Comparison of ENCODE assay signal across 2 cellular contexts in the genomic region with DNA sequence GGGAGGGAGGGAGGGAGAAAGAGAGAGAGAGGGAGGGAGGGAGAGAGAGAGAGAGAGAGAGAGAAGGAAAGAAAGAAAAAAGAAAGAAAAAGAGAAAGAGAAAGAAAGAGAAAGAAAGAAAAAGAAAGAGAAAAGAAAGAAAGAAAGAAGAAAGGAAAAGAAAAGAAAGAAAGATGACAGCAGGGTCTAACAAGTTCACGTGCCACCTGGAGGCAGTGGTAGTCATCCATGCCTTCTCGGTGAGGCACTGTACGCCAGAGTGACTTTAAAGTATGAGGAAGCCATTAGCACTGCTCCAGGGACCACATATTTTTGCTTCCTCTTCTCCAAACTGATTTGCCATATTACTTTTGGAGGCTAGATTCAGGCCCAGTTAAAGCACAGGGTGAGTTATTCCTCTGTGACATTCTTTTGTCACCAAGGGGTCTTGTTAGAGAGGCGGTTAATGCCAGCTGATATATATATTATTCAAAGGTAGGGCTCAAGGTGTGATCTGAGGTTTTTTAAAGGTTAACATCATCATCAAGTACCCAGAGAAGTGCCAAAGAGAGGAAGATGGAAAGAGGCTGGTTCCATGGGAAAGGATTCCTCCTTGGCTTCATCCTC.
TF ChIP-seq lines count a peak whose summit lies in the region.

A gene with protein sequence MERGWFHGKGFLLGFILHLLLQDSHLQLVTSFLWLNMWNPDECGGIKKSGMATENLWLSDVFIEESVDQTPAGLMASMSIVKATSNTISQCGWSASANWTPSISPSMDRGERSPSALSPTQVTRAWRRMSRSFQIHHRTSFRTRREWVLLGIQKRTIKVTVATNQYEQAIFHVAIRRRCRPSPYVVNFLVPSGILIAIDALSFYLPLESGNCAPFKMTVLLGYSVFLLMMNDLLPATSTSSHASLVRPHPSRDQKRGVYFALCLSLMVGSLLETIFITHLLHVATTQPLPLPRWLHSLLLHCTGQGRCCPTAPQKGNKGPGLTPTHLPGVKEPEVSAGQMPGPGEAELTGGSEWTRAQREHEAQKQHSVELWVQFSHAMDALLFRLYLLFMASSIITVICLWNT (plus strand): TSS at position 556 of the 606 bp plus-strand sequence. CDS start 0 bp downstream, at position 556.

TF ChIP-seq in GM23338, 12 proteins besides CTCF, POLR2A, EP300 and RAD21:
- TF ChIP-seq NANOG (IDR thresholded peaks at IDR 0.05; ENCODE audit: borderline replicate concordance): no peak
- no peak for TF ChIP-seq EZH2 (IDR thresholded peaks at IDR 0.05; ENCODE audit: low read depth, unreplicated experiment)
- no peak for TF ChIP-seq STAT1 (IDR thresholded peaks at IDR 0.05; ENCODE audit: unreplicated experiment)
- no peak for TF ChIP-seq POLR2AphosphoS5 (IDR thresholded peaks at IDR 0.05; ENCODE audit: low read depth)

TF ChIP-seq in K562, 482 proteins besides CTCF, POLR2A, EP300 and RAD21:
- no peak for TF ChIP-seq ZNF184 (CRISPR knock-in tag; IDR thresholded peaks at IDR 0.05)
- TF ChIP-seq BHLHE40 (IDR thresholded peaks at IDR 0.05; ENCODE audit: low read length): peak; percentile 29; the same call in 1 of the 2 replicates
- TF ChIP-seq, protein P1, sequence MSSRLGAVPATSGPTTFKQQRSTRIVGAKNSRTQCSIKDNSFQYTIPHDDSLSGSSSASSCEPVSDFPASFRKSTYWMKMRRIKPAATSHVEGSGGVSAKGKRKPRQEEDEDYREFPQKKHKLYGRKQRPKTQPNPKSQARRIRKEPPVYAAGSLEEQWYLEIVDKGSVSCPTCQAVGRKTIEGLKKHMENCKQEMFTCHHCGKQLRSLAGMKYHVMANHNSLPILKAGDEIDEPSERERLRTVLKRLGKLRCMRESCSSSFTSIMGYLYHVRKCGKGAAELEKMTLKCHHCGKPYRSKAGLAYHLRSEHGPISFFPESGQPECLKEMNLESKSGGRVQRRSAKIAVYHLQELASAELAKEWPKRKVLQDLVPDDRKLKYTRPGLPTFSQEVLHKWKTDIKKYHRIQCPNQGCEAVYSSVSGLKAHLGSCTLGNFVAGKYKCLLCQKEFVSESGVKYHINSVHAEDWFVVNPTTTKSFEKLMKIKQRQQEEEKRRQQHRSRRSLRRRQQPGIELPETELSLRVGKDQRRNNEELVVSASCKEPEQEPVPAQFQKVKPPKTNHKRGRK (tag; IDR thresholded peaks at IDR 0.05): peak; percentile 90
- no peak for TF ChIP-seq NR2C1 (IDR thresholded peaks at IDR 0.05)
- TF ChIP-seq NR2C1 (tag; IDR thresholded peaks at IDR 0.05): no peak
